Comparison of ENCODE assay signal across 8 cellular contexts in the genomic region with DNA sequence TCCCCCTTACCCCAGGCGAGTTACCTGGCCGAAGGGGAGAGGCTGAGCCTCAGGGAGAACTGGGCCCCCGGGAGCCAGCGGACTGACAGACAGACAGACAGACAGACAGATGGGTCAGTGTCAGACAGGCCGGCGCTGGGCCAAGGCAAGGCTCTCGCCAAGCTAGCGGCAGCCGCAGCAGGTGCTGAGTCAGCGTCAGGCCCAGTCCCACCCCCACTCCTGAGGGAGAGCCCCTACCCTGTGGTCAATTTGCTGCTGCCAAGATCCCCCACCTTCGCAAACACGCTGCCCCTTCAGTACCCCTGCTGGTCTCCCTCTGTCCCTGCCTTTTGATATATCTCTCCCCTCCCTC. TPM values are rescaled to one million over a fixed set of nuclear protein-coding genes. Genes with fewer than 3 reads are reported as not detected.
DNase-seq lines count a peak whose midpoint lies in the region; ATAC-seq lines count a peak whose summit lies in the region.

No MANE protein-coding gene starts in this region.

- peaks cover 2 to 6% of the 10 kb centered on the region in 2 donors for H3K36me3 Mint-ChIP-seq in activated T-cell treated with anti-CD3 and anti-CD28 coated beads, Interleukin-2, amount 50 U/mL, for 72 hours (ENCODE audit: insufficient read depth in 2 of 2)

- H3K27ac ChIP-seq in aorta (ENCODE audit: low read depth in 1 of 2, low read length in 2 of 2) = no peak overlapping the region

- peaks cover 52% of the 10 kb centered on the region for H3K4me1 Mint-ChIP-seq in activated T-cell treated with anti-CD3 and anti-CD28 coated beads, Interleukin-2, amount 50 U/mL, for 72 hours (ENCODE audit: low read depth)

- H3K4me3 ChIP-seq in iPS-18c (ENCODE audit: insufficient read depth, low read depth, low read length) (peak overlapping the region; percentile 73; the same call in 1 of the 2 replicates), aorta (ENCODE audit: low read length in 2 of 2) (no peak overlapping the region)

- H3K4me1 ChIP-seq in aorta (ENCODE audit: control insufficient read depth in 1 of 2, insufficient read depth in 2 of 2, low read length in 2 of 2) = no peaks in the 10 kb centered on the region

- no peaks in the 10 kb centered on the region for H3K36me3 ChIP-seq in aorta (ENCODE audit: control insufficient read depth in 1 of 2, insufficient read depth in 2 of 2, low read length in 1 of 2)

- H3K9me3 ChIP-seq in iPS-18c (ENCODE audit: control insufficient read depth, insufficient read depth, low read length) (no peaks in the 10 kb centered on the region), aorta (ENCODE audit: control insufficient read depth, low read length) (no peaks in the 10 kb centered on the region)

- intact Hi-C loops in aorta (cut with DNase I) = no loop called here

- DNase-seq in stimulated activated CD4-positive, alpha-beta T cell treated with anti-CD3 and anti-CD28 coated beads, Interleukin-15, amount 100 ng/mL, for 24 hours = peak; percentile 31
- no peak for DNase-seq in stimulated activated CD4-positive, alpha-beta T cell treated with anti-CD3 and anti-CD28 coated beads, Interleukin-4, amount 100 ng/mL, for 24 hours
- peak; percentile 37 to 43 for DNase-seq in activated T-cell treated with anti-CD3 and anti-CD28 coated beads, Interleukin-2, amount 50 U/mL, for 72 hours
- DNase-seq in aorta (peak; percentile 67 to 80), D341Med (ENCODE audit: low spot score) (no peak), DMS153 treated with DMSO at 0.1 percent for 48 hours (lab: John Stamatoyannopoulos, UW; ENCODE audit: unreplicated experiment) (no peak)
- no peak for DNase-seq in effector CD4-positive, alpha-beta T cell

- no peaks in the 10 kb centered on the region for H3K9me3 Mint-ChIP-seq in activated T-cell treated with anti-CD3 and anti-CD28 coated beads, Interleukin-2, amount 50 U/mL, for 72 hours

- peaks cover 65% of the 10 kb centered on the region for H3K27me3 Mint-ChIP-seq in activated T-cell treated with anti-CD3 and anti-CD28 coated beads, Interleukin-2, amount 50 U/mL, for 72 hours (ENCODE audit: low read depth)

- 12 to 13% methylated on average over 12 of the region's 12 CpGs for WGBS in aorta, 2 donors

- ATAC-seq in activated T-cell treated with anti-CD3 and anti-CD28 coated beads, Interleukin-2, amount 50 U/mL, for 72 hours (replicated peaks in 1 of 2) = no peak
- ATAC-seq in aorta (ENCODE audit: low FRiP score) = no peak

- no peak overlapping the region for H3K27ac Mint-ChIP-seq in activated T-cell treated with anti-CD3 and anti-CD28 coated beads, Interleukin-2, amount 50 U/mL, for 72 hours

- H3K4me3 Mint-ChIP-seq in activated T-cell treated with anti-CD3 and anti-CD28 coated beads, Interleukin-2, amount 50 U/mL, for 72 hours = peak overlapping the region; percentile 90 to 95

- H3K27me3 ChIP-seq in aorta (ENCODE audit: control insufficient read depth in 1 of 2, insufficient read depth in 2 of 2, low read length in 1 of 2) = no peaks in the 10 kb centered on the region

RNA-seq across cellular contexts. Expression of a gene that starts 1.5 kb away (rescaled TPM):
- total RNA-seq in activated T-cell treated with anti-CD3 and anti-CD28 coated beads, Interleukin-2, amount 50 U/mL, for 72 hours = 1 to 10 TPM; 4.9 to 5.3 TPM
- 1 to 10 TPM; 1.2 to 8.0 TPM for total RNA-seq in aorta
- polyA plus RNA-seq in aorta = under 1 TPM in 1 of 2 donors, not detected in 1; 0.54 TPM

RNA-seq across cellular contexts. Expression of a gene that starts 4.1 kb away (rescaled TPM):
- total RNA-seq in activated T-cell treated with anti-CD3 and anti-CD28 coated beads, Interleukin-2, amount 50 U/mL, for 72 hours = 10 to 100 TPM; 25.5 to 26.8 TPM
- total RNA-seq in aorta = 1 to 10 TPM; 6.2 to 8.8 TPM
- polyA plus RNA-seq in aorta = 10 to 100 TPM; 11.6 to 18.3 TPM

RNA-seq across cellular contexts. Expression of a gene that starts 5.6 kb away (rescaled TPM):
- total RNA-seq in activated T-cell treated with anti-CD3 and anti-CD28 coated beads, Interleukin-2, amount 50 U/mL, for 72 hours = 10 to 100 TPM; 11.3 to 11.7 TPM
- 1 to 10 TPM; 3.6 to 5.1 TPM for total RNA-seq in aorta
- polyA plus RNA-seq in aorta = 1 to 10 TPM; 1.8 to 2.7 TPM

RNA-seq across cellular contexts. Expression of a gene that starts 12.1 kb away (rescaled TPM):
- total RNA-seq in activated T-cell treated with anti-CD3 and anti-CD28 coated beads, Interleukin-2, amount 50 U/mL, for 72 hours = not detected
- total RNA-seq in aorta = not detected
- not detected for polyA plus RNA-seq in aorta

RNA-seq across cellular contexts. Expression of a gene that starts 15.4 kb away (rescaled TPM):
- total RNA-seq in activated T-cell treated with anti-CD3 and anti-CD28 coated beads, Interleukin-2, amount 50 U/mL, for 72 hours = not detected
- not detected for total RNA-seq in aorta
- polyA plus RNA-seq in aorta = not detected

Comparison
In these comparisons a context has a peak if more than half of its experiments do, and no peak if none do; other contexts are left out.
1. DNase-seq: peak in stimulated activated CD4-positive, alpha-beta T cell treated with anti-CD3 and anti-CD28 coated beads, Interleukin-15, amount 100 ng/mL, for 24 hours (single experiment), activated T-cell treated with anti-CD3 and anti-CD28 coated beads, Interleukin-2, amount 50 U/mL, for 72 hours (2 of 2) and aorta (2 of 2); none in stimulated activated CD4-positive, alpha-beta T cell treated with anti-CD3 and anti-CD28 coated beads, Interleukin-4, amount 100 ng/mL, for 24 hours (single experiment), D341Med (single experiment), DMS153 treated with DMSO at 0.1 percent for 48 hours (single experiment) and effector CD4-positive, alpha-beta T cell (single experiment).